8 cellular contexts compared by ENCODE assay signal in the genomic region with DNA sequence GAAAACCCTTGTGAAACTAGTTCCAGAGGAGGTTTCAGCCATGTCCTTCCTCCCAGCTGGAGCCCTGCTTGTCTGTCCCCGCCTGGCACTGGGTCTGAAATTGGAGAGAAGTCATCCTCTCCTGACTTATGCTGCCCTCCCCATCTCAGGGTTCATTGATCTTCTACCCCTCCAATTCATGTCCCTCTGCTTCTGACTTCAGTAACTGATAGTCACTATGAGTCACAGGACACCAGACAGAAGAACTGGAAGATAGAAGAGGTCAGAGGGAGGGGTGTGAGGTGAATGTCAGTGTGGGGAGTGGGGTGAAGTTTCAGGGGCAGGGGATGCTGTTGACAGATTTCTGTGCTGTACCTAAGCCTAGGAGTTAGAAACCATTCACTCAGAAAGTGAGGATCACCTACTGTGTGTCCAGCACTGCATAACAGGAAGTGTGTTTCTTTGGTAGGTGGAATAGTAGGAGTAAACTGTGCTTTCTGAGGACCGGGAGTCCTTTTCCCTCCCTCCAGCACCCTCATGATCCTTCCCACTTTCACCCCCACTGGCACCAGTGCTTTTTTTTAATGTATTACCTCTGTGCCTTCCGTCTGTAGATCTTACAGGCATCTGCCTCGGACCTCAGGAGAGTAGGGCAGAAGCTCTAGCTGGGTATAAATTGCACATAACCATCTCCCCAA. TPM values are rescaled to one million over a fixed set of nuclear protein-coding genes. Genes with fewer than 3 reads are reported as not detected.
DNase-seq lines count a peak whose midpoint lies in the region; ATAC-seq and TF ChIP-seq lines count a peak whose summit lies in the region.

No MANE protein-coding gene starts in this region.

- no peaks in the 10 kb centered on the region for H3K27me3 Mint-ChIP-seq in mesothelial cell of epicardium (ENCODE audit: low read depth)

- intact Hi-C loops in left ventricle myocardium superior (cut with micrococcal nuclease), result no loop called here
- intact Hi-C loops in upper lobe of right lung (cut with DNase I), result no loop called here
- intact Hi-C loops in aorta (cut with DNase I), result no loop called here

- peak overlapping the region; percentile 89 for H3K9ac ChIP-seq in adipocyte (ENCODE audit: low read length)

- H3K4me1 ChIP-seq in cardiac muscle cell (ENCODE audit: low read depth) (no peaks in the 10 kb centered on the region), adipocyte (ENCODE audit: control insufficient read depth, insufficient read depth, low read length) (peaks cover 4% of the 10 kb centered on the region), upper lobe of right lung (peaks cover 5% of the 10 kb centered on the region), aorta (ENCODE audit: control insufficient read depth in 1 of 2, insufficient read depth in 2 of 2, low read length in 2 of 2) (no peaks in the 10 kb centered on the region)

- peaks cover 10% of the 10 kb centered on the region for H3K4me1 Mint-ChIP-seq in mesothelial cell of epicardium

- no peak for ATAC-seq in left ventricle myocardium superior
- no peak for ATAC-seq in upper lobe of right lung
- no peak for ATAC-seq in HG03159 (IDR thresholded peaks at IDR 0.05; ENCODE audit: unreplicated experiment)
- no peak for ATAC-seq in aorta (ENCODE audit: low FRiP score)

- H3K9me3 ChIP-seq in cardiac muscle cell (ENCODE audit: low read depth) (no peaks in the 10 kb centered on the region), adipocyte (ENCODE audit: control insufficient read depth, low read length) (no peaks in the 10 kb centered on the region), upper lobe of right lung (no peaks in the 10 kb centered on the region), aorta (ENCODE audit: control insufficient read depth, low read length) (no peaks in the 10 kb centered on the region)

- H3K4me3 ChIP-seq in cardiac muscle cell (peak overlapping the region; percentile 88), adipocyte (ENCODE audit: low read length) (peak overlapping the region; percentile 89), upper lobe of right lung (peak overlapping the region; percentile 90), aorta (ENCODE audit: low read length in 2 of 2) (no peak overlapping the region)

- peak overlapping the region; percentile 93 for H3K27ac Mint-ChIP-seq in mesothelial cell of epicardium

- no peak for DNase-seq in cardiac muscle cell (ENCODE audit: low read depth in 1 of 2, low spot score in 1 of 2)
- DNase-seq in left ventricle myocardium superior, result no peak
- no peak for DNase-seq in adipocyte (ENCODE audit: low read depth)
- DNase-seq in mesothelial cell of epicardium (ENCODE audit: low spot score in 2 of 2, unreplicated experiment in 2 of 2), result no peak
- no peak for DNase-seq in upper lobe of right lung
- no peak for DNase-seq in MV-4-11 (lab: John Stamatoyannopoulos, UW)
- DNase-seq in aorta, result no peak

- no peaks in the 10 kb centered on the region for H3K9me3 Mint-ChIP-seq in mesothelial cell of epicardium

- H3K27me3 ChIP-seq in cardiac muscle cell (no peaks in the 10 kb centered on the region), adipocyte (replicated peaks; ENCODE audit: control insufficient read depth, insufficient read depth, low read length) (no peaks in the 10 kb centered on the region), upper lobe of right lung (no peaks in the 10 kb centered on the region), aorta (ENCODE audit: control insufficient read depth in 1 of 2, insufficient read depth in 2 of 2, low read length in 1 of 2) (no peaks in the 10 kb centered on the region)

- H3K36me3 ChIP-seq in cardiac muscle cell (no peaks in the 10 kb centered on the region), adipocyte (ENCODE audit: control insufficient read depth, insufficient read depth, low read length, severe bottlenecking) (peaks cover 33% of the 10 kb centered on the region), upper lobe of right lung (peaks cover 41% of the 10 kb centered on the region), aorta (ENCODE audit: control insufficient read depth in 1 of 2, insufficient read depth in 2 of 2, low read length in 1 of 2) (peaks cover 2 to 3% of the 10 kb centered on the region in 2 donors)

- H3K36me3 Mint-ChIP-seq in mesothelial cell of epicardium, result peaks cover 17% of the 10 kb centered on the region

- H3K27ac ChIP-seq in cardiac muscle cell, result no peak overlapping the region
- no peak overlapping the region for H3K27ac ChIP-seq in upper lobe of right lung
- H3K27ac ChIP-seq in aorta (ENCODE audit: low read depth in 1 of 2, low read length in 2 of 2), result peak overlapping the region in 1 of 2 donors; percentile 8

- no peak for TF ChIP-seq CTCF in cardiac muscle cell (IDR thresholded peaks at IDR 0.05; ENCODE audit: low read depth, low read length)
- TF ChIP-seq CTCF in mesothelial cell of epicardium (IDR thresholded peaks at IDR 0.05; ENCODE audit: unreplicated experiment), result no peak
- no peak for TF ChIP-seq CTCF in upper lobe of right lung (IDR thresholded peaks at IDR 0.05)

- 60 to 62% methylated on average over 4 of the region's 4 CpGs for WGBS in aorta, 2 donors

- H3K4me3 Mint-ChIP-seq in mesothelial cell of epicardium, result peak overlapping the region; percentile 87

RNA-seq across cellular contexts. Expression of a gene that starts 0.6 kb away (rescaled TPM):
- total RNA-seq in cardiac muscle cell (47.4 and 84.5 TPM in 2 replicates), left ventricle myocardium superior (25.5 TPM), mesothelial cell of epicardium (41.2 to 48.1 TPM (median 46.1 TPM) in 3 replicates), upper lobe of right lung (29.3 TPM), aorta (10 to 100 TPM; 26.7 to 32.8 TPM)
- polyA plus RNA-seq in cardiac muscle cell (62.6 and 65.5 TPM in 2 replicates), aorta (100 to 1,000 TPM in 1 of 2 donors, 10 to 100 TPM in 1; 78.0 to 119 TPM)

RNA-seq across cellular contexts. Expression of a gene that starts 17.6 kb away (rescaled TPM):
- total RNA-seq in cardiac muscle cell (13.9 and 16.1 TPM in 2 replicates), left ventricle myocardium superior (9.0 TPM), mesothelial cell of epicardium (14.6 to 16.7 TPM (median 14.7 TPM) in 3 replicates), upper lobe of right lung (11.5 TPM), aorta (10 to 100 TPM; 13.8 to 15.5 TPM)
- polyA plus RNA-seq in cardiac muscle cell (15.4 and 19.4 TPM in 2 replicates), aorta (10 to 100 TPM; 10.3 to 15.7 TPM)

Comparison
In these comparisons a context has a peak if more than half of its experiments do, and no peak if none do; other contexts are left out.
1. H3K4me3 ChIP-seq: peak in cardiac muscle cell (single experiment), adipocyte (single experiment) and upper lobe of right lung (single experiment); none in aorta (0 of 2).